1 cellular context compared by ENCODE assay signal in the genomic region with DNA sequence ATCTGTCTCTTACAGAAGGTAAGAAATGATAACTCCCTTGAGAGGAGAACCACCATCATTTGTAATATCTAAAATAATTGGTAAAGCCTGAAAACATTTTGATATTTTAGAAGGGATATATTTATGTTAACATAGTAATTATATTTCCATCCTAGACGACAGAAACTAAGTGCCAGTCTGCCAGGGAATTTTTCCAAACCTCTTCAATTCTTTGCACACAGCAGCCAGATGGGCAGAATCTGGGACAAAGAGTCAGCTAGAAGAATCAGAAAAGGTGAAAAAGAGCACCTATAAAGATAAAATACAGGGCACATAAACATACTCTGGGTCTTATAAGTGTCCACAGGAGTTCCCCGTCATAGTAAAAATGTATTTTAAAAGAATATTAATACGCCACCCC.
TF ChIP-seq lines count a peak whose summit lies in the region.

No MANE protein-coding gene starts in this region.

TF ChIP-seq in IMR-90, 13 proteins besides CTCF, POLR2A, EP300 and RAD21 (continued from another document):
- TF ChIP-seq, protein P1, sequence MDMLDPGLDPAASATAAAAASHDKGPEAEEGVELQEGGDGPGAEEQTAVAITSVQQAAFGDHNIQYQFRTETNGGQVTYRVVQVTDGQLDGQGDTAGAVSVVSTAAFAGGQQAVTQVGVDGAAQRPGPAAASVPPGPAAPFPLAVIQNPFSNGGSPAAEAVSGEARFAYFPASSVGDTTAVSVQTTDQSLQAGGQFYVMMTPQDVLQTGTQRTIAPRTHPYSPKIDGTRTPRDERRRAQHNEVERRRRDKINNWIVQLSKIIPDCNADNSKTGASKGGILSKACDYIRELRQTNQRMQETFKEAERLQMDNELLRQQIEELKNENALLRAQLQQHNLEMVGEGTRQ (IDR thresholded peaks at IDR 0.05; ENCODE audit: low read depth, low read length): no peak
- no peak for TF ChIP-seq RFX5 (IDR thresholded peaks at IDR 0.05; ENCODE audit: low read depth, low read length)
- TF ChIP-seq NFE2L2 (IDR thresholded peaks at IDR 0.05; ENCODE audit: low read depth, low read length): no peak
- no peak for TF ChIP-seq CHD1 (IDR thresholded peaks at IDR 0.05; ENCODE audit: low read depth, low read length)
- no peak for TF ChIP-seq SMC3 (IDR thresholded peaks at IDR 0.05; ENCODE audit: low read depth, low read length)
- TF ChIP-seq MAFK (IDR thresholded peaks at IDR 0.05; ENCODE audit: low read depth, low read length): no peak
- no peak for TF ChIP-seq RCOR1 (IDR thresholded peaks at IDR 0.05; ENCODE audit: insufficient replicate concordance, low read length)
- TF ChIP-seq MAZ (IDR thresholded peaks at IDR 0.05; ENCODE audit: borderline replicate concordance, low read depth, low read length): no peak
- TF ChIP-seq BHLHE40 (IDR thresholded peaks at IDR 0.05; ENCODE audit: low read depth, low read length): no peak
- TF ChIP-seq CEBPB (IDR thresholded peaks at IDR 0.05; ENCODE audit: low read depth, low read length): no peak
- no peak for TF ChIP-seq ELK1 (IDR thresholded peaks at IDR 0.05; ENCODE audit: borderline replicate concordance, low read depth, low read length)
